Comparison of ENCODE assay signal across 6 cellular contexts in genomic region chr12:125304029-125304428, GRCh38.
"Had no signal": no experiment of that assay in that cellular context is flagged by ENCODE, and none has a peak within 500 bp of the region (broad histone marks: within the 10 kb centered on the region; RNA-seq: fewer than 3 reads in every experiment).

No MANE protein-coding gene starts in this region.

- ATAC-seq: GM23338, HCT116 had no signal

- H3K4me3 Mint-ChIP-seq: GM23338 had no signal

- H3K27ac Mint-ChIP-seq: GM23338 had no signal

- H3K9me3 ChIP-seq: HAP-1 had no signal

- H3K4me1 ChIP-seq: HAP-1 had no signal

- H3K4me3 ChIP-seq: GM23338, HAP-1 had no signal

- H3K36me3 ChIP-seq: HAP-1 had no signal

- DNase-seq: H7, IMR-90, KBM-7 had no signal
